In genomic region chr15:88191806-88192165, GRCh38 we compare ENCODE assay signal across 24 cellular contexts.
"Had no signal": no experiment of that assay in that cellular context is flagged by ENCODE, and none has a peak within 500 bp of the region (broad histone marks: within the 10 kb centered on the region; RNA-seq: fewer than 3 reads in every experiment).

No MANE protein-coding gene starts in this region.

- H3K27me3 ChIP-seq: left lung, pancreas, tibial nerve, uterus had no signal

- ATAC-seq: left colon; left lung; lower lobe of right lung; naive thymus-derived CD8-positive, alpha-beta T cell; pancreas; stimulated activated memory B cell treated with anti-CD40 and anti-IgM and Interleukin-4, amounts not matched to agents 10 μg/mL and 1 μg/mL and 100 μg/mL, for 72 hours; stimulated activated naive CD8-positive, alpha-beta T cell treated with anti-CD3 and anti-CD28 coated beads, Interleukin-15, amount 100 ng/mL, for 72 hours had no signal

- H3K4me2 ChIP-seq: smooth muscle cell had no signal

- H3K36me3 Mint-ChIP-seq: immature natural killer cell; naive thymus-derived CD8-positive, alpha-beta T cell; stimulated activated memory B cell treated with anti-CD40 and anti-IgM and Interleukin-4, amounts not matched to agents 10 μg/mL and 1 μg/mL and 100 μg/mL, for 72 hours; type B pancreatic cell had no signal

- H3K4me1 Mint-ChIP-seq: immature natural killer cell; naive thymus-derived CD8-positive, alpha-beta T cell; nephron; stimulated activated memory B cell treated with anti-CD40 and anti-IgM and Interleukin-4, amounts not matched to agents 10 μg/mL and 1 μg/mL and 100 μg/mL, for 72 hours; stimulated activated naive CD8-positive, alpha-beta T cell treated with anti-CD3 and anti-CD28 coated beads, Interleukin-15, amount 100 ng/mL, for 72 hours had no signal

- H3K36me3 ChIP-seq: left lung, lower lobe of right lung, pancreas, prostate gland, tibial nerve, uterus had no signal

- H3K4me3 Mint-ChIP-seq: immature natural killer cell; naive thymus-derived CD8-positive, alpha-beta T cell; nephron; stimulated activated memory B cell treated with anti-CD40 and anti-IgM and Interleukin-4, amounts not matched to agents 10 μg/mL and 1 μg/mL and 100 μg/mL, for 72 hours; stimulated activated naive CD8-positive, alpha-beta T cell treated with anti-CD3 and anti-CD28 coated beads, Interleukin-15, amount 100 ng/mL, for 72 hours; type B pancreatic cell had no signal

- H3K4me3 ChIP-seq: left lung, lower lobe of right lung, pancreas, prostate gland, smooth muscle cell, tibial nerve, uterus had no signal

- H3K9me3 Mint-ChIP-seq: naive thymus-derived CD8-positive, alpha-beta T cell; nephron; stimulated activated naive CD8-positive, alpha-beta T cell treated with anti-CD3 and anti-CD28 coated beads, Interleukin-15, amount 100 ng/mL, for 72 hours; type B pancreatic cell had no signal

- DNase-seq: immature natural killer cell; kidney; left colon; left lung; lower lobe of right lung; mammary epithelial cell; mesenchymal stem cell; naive thymus-derived CD8-positive, alpha-beta T cell; pancreas; posterior cingulate gyrus; stimulated activated CD4-positive, alpha-beta T cell treated with anti-CD3 and anti-CD28 coated beads, Interleukin-1b, Interleukin-23, amount 100 ng/mL, for 48 hours; stimulated activated CD4-positive, alpha-beta T cell treated with anti-CD3 and anti-CD28 coated beads, Interleukin-2, amount 100 ng/mL, for 48 hours; stimulated activated CD4-positive, alpha-beta T cell treated with anti-CD3 and anti-CD28 coated beads, Interleukin-4, amount 100 ng/mL, for 4 hours; stimulated activated CD8-positive, alpha-beta memory T cell treated with anti-CD3 and anti-CD28 coated beads, Interleukin-4, amount 100 ng/mL, for 48 hours; stimulated activated naive CD4-positive, alpha-beta T cell treated with Interleukin-2 at 50 U/mL for 16 hours; stimulated activated naive CD8-positive, alpha-beta T cell treated with anti-CD3 and anti-CD28 coated beads, Interleukin-15, amount 100 ng/mL, for 72 hours; uterus had no signal

- H3K27ac Mint-ChIP-seq: immature natural killer cell; naive thymus-derived CD8-positive, alpha-beta T cell; nephron; stimulated activated memory B cell treated with anti-CD40 and anti-IgM and Interleukin-4, amounts not matched to agents 10 μg/mL and 1 μg/mL and 100 μg/mL, for 72 hours; stimulated activated naive CD8-positive, alpha-beta T cell treated with anti-CD3 and anti-CD28 coated beads, Interleukin-15, amount 100 ng/mL, for 72 hours; type B pancreatic cell had no signal

- H3K27ac ChIP-seq: left lung, lower lobe of right lung, pancreas, prostate gland, tibial nerve, uterus had no signal

- FAIRE-seq: islet of Langerhans, kidney, pancreas had no signal

- H3K4me1 ChIP-seq: left lung, lower lobe of right lung, pancreas, prostate gland, uterus had no signal

- H3K9me3 ChIP-seq: left lung, lower lobe of right lung, pancreas, prostate gland, tibial nerve, uterus had no signal
